16 cellular contexts compared by ENCODE assay signal in genomic region chr3:50249459-50249858, GRCh38. TPM values are rescaled to one million over a fixed set of nuclear protein-coding genes. Genes with fewer than 3 reads are reported as not detected.
DNase-seq lines count a peak whose midpoint lies in the region; ATAC-seq, FAIRE-seq and TF ChIP-seq lines count a peak whose summit lies in the region.
"Had no signal": no experiment of that assay in that cellular context is flagged by ENCODE, and none has a peak within 500 bp of the region (broad histone marks: within the 10 kb centered on the region; RNA-seq: fewer than 3 reads in every experiment).

No MANE protein-coding gene starts in this region.

- H3K9me3 Mint-ChIP-seq in astrocyte (ENCODE audit: unreplicated experiment), result no peaks in the 10 kb centered on the region

- H3K27me3 Mint-ChIP-seq in astrocyte (ENCODE audit: low read depth, unreplicated experiment), result no peaks in the 10 kb centered on the region

- no peak for DNase-seq in HCT116 (ENCODE audit: low read depth, low spot score)
- DNase-seq in astrocyte (ENCODE audit: low read depth), result no peak
- DNase-seq in left lung, result no peak
- DNase-seq in stomach, result no peak
- DNase-seq in HTR-8/SVneo (ENCODE audit: insufficient read length, low spot score), result no peak
- DNase-seq in HEK293T (ENCODE audit: extremely low spot score), result no peak
- DNase-seq: activated CD8-positive, alpha-beta memory T cell treated with anti-CD3 and anti-CD28 coated beads, Interleukin-2, amount 50 U/mL, for 4 hours; effector CD4-positive, alpha-beta T cell; head of caudate nucleus; NCI-H2081 treated with DMSO at 0.1 percent for 48 hours; NK-92 treated with Interleukin-12 subunit alpha and Interleukin-12 subunit beta, amount 100 ng/mL, for 24 hours; stimulated activated CD4-positive, alpha-beta T cell treated with anti-CD3 and anti-CD28 coated beads, Interleukin-4, amount 100 ng/mL, for 24 hours; stimulated activated naive CD4-positive, alpha-beta T cell treated with Interleukin-2 at 50 U/mL for 16 hours had no signal

- H3K36me3 ChIP-seq in HCT116 (ENCODE audit: control insufficient read depth in 1 of 2, insufficient read depth in 2 of 2, low read length in 2 of 2) (peaks cover 0 to 3% of the 10 kb centered on the region in 2 experiments; a peak in 2 of 4 replicates), astrocyte (ENCODE audit: insufficient read depth, low read length) (peaks cover 8% of the 10 kb centered on the region), left lung (peaks cover 0 to 58% of the 10 kb centered on the region in 2 donors), stomach (peaks cover 26 to 41% (median 30%) of the 10 kb centered on the region in 4 donors)

- H3K4me1 ChIP-seq in HCT116 (ENCODE audit: control insufficient read depth in 1 of 2, insufficient read depth in 2 of 2, low read length in 2 of 2) (peaks cover 36 to 92% of the 10 kb centered on the region in 2 experiments), astrocyte (ENCODE audit: insufficient read depth, low read length) (peaks cover 77% of the 10 kb centered on the region), left lung (peaks cover 49 to 100% of the 10 kb centered on the region in 2 donors), stomach (peaks cover 63 to 97% (median 81%) of the 10 kb centered on the region in 4 donors)

- peaks cover 75% of the 10 kb centered on the region for H3K79me2 ChIP-seq in HCT116 (ENCODE audit: insufficient read depth, low read length)
- peaks cover 92% of the 10 kb centered on the region for H3K79me2 ChIP-seq in astrocyte (ENCODE audit: insufficient read depth, low read length)

- intact Hi-C loops in HCT116 (cut with micrococcal nuclease) (no loop called here), left lung (cut with DNase I) (no loop called here), stomach (cut with DNase I; ENCODE audit: low total_unique reads) (no loop called here)

- no peaks in the 10 kb centered on the region for H3K9me2 ChIP-seq in HCT116 (ENCODE audit: insufficient read depth)

- H3K9me3 ChIP-seq in HCT116 (ENCODE audit: control insufficient read depth in 1 of 2, insufficient read depth in 1 of 2, low read depth in 1 of 2, low read length in 2 of 2) (no peaks in the 10 kb centered on the region), astrocyte (ENCODE audit: insufficient read depth, low read depth, low read length) (no peaks in the 10 kb centered on the region), left lung (no peaks in the 10 kb centered on the region), stomach (no peaks in the 10 kb centered on the region)

- TF ChIP-seq POLR2A in HCT116 (IDR thresholded peaks at IDR 0.05; ENCODE audit: borderline replicate concordance, extremely low read depth, insufficient read depth, insufficient read length), result no peak
- no peak for TF ChIP-seq POLR2A in stomach (IDR thresholded peaks at IDR 0.05)

- WGBS in stomach, 5 donors, result 87 to 94% (median 90%) methylated on average over 5 of the region's 5 CpGs

- ATAC-seq in HCT116, result no peak
- no peak for ATAC-seq in left lung
- ATAC-seq in GM18873 (IDR thresholded peaks at IDR 0.05; ENCODE audit: low FRiP score, unreplicated experiment), result no peak

- peak overlapping the region; percentile 20; the same call in 1 of the 2 replicates for H3K9ac ChIP-seq in HCT116 (ENCODE audit: low read length)
- H3K9ac ChIP-seq in astrocyte (ENCODE audit: low read length), result no peak overlapping the region
- H3K9ac ChIP-seq: parathyroid adenoma had no signal

- H3K27ac ChIP-seq in HCT116 (ENCODE audit: low read depth, low read length) (no peak overlapping the region), astrocyte (ENCODE audit: low read depth, low read length) (no peak overlapping the region), left lung (peak overlapping the region; percentile 85 to 98), stomach (peak overlapping the region; percentile 66 to 97 (median 90))
- H3K27ac ChIP-seq: VCaP had no signal

- H3K4me3 ChIP-seq in HCT116 (replicated peaks in 1 of 2; ENCODE audit: low read depth in 1 of 2, low read length in 2 of 2), result no peak overlapping the region
- H3K4me3 ChIP-seq in astrocyte (ENCODE audit: insufficient read depth, low read depth, low read length), result no peak overlapping the region
- no peak overlapping the region for H3K4me3 ChIP-seq in left lung
- H3K4me3 ChIP-seq in stomach, result no peak overlapping the region

- no TSS peak for BruUV-seq in HCT116 (replicated peaks; lab: Mats Ljungman, UMichigan)

- POLR2A ChIA-PET in HCT116 (lab: Charles Lee), result interaction anchor here (1.1 to 3.0 kb wide), 2 partner anchors 10 to 14 kb away, joined by 3 to 12 read pairs; partner anchors contain the start of gene GNAI2
- POLR2A ChIA-PET in HEK293T (lab: Yijun Ruan, JAX), result interaction anchor here (1.2 kb wide), 1 partner anchor 14 kb away, joined by 3 read pairs; the partner anchor contains the start of gene GNAI2

- H3K27me3 ChIP-seq in HCT116 (ENCODE audit: insufficient read depth, low read length), result no peaks in the 10 kb centered on the region
- no peaks in the 10 kb centered on the region for H3K27me3 ChIP-seq in astrocyte (ENCODE audit: insufficient read depth, low read length)
- no peaks in the 10 kb centered on the region for H3K27me3 ChIP-seq in left lung
- H3K27me3 ChIP-seq in stomach, result no peaks in the 10 kb centered on the region

- TF ChIP-seq CTCF in HCT116 (IDR thresholded peaks at IDR 0.05 in 2 of 3, conservative IDR thresholded peaks at IDR 0.05 in 1 of 3; ENCODE audit: borderline replicate concordance in 1 of 3, insufficient read depth in 1 of 3, low read depth in 2 of 3, low read length in 2 of 3), result no peak
- no peak for TF ChIP-seq CTCF in astrocyte (IDR thresholded peaks at IDR 0.05; ENCODE audit: insufficient read depth, low read depth, low read length)
- no peak for TF ChIP-seq CTCF in left lung (IDR thresholded peaks at IDR 0.05)
- TF ChIP-seq CTCF in stomach (IDR thresholded peaks at IDR 0.05), result no peak

- H3K4me2 ChIP-seq in HCT116 (ENCODE audit: low read length), result peak overlapping the region; percentile 93; the same call in 1 of the 2 replicates
- no peak overlapping the region for H3K4me2 ChIP-seq in astrocyte (ENCODE audit: low read length)

- FAIRE-seq in astrocyte (lab: Jason Lieb, UNC) (no peak), HTR-8/SVneo (lab: Jason Lieb, UNC) (no peak)

- RAD21 ChIA-PET in HCT116 (lab: Charles Lee; ENCODE audit: low non-redundant PET in 1 of 2, low total read pairs in 2 of 2, uncharacterized antibody in 2 of 2, unreplicated experiment in 2 of 2), result no interaction called here

- peaks cover 56% of the 10 kb centered on the region for H3K4me1 Mint-ChIP-seq in astrocyte (ENCODE audit: low read depth, unreplicated experiment)

- H3K27ac Mint-ChIP-seq in astrocyte (ENCODE audit: unreplicated experiment), result peak overlapping the region; percentile 75

- H4K20me1 ChIP-seq in HCT116 (ENCODE audit: insufficient read depth), result no peaks in the 10 kb centered on the region
- peaks cover 78% of the 10 kb centered on the region for H4K20me1 ChIP-seq in astrocyte (ENCODE audit: insufficient read depth, low read length)

- H3K36me3 Mint-ChIP-seq in astrocyte (ENCODE audit: low read depth, unreplicated experiment), result peaks cover 7% of the 10 kb centered on the region

- CTCF ChIA-PET in HCT116 (lab: Charles Lee), result interaction anchor here (4.7 kb wide), 1 partner anchor 10 kb away, joined by 46 read pairs; no protein-coding TSS in a partner anchor
- CTCF ChIA-PET in HEK293T (lab: Yijun Ruan, JAX), result interaction anchor here (0.9 kb wide), 1 partner anchor 17 kb away, joined by 4 read pairs; no protein-coding TSS in a partner anchor

- no peak for TF ChIP-seq RAD21 in HCT116 (IDR thresholded peaks at IDR 0.05; ENCODE audit: low read depth)

- no peak overlapping the region for H3K4me3 Mint-ChIP-seq in astrocyte (ENCODE audit: unreplicated experiment)

- H2AFZ ChIP-seq in HCT116 (ENCODE audit: low read depth, low read length, poor library complexity, severe bottlenecking), result no peak overlapping the region
- no peak overlapping the region for H2AFZ ChIP-seq in astrocyte (ENCODE audit: low read depth, low read length)
- H2AFZ ChIP-seq: parathyroid adenoma had no signal

- TF ChIP-seq EP300 in stomach (IDR thresholded peaks at IDR 0.05), result no peak

TF ChIP-seq in HEK293T, 16 proteins besides CTCF, POLR2A, EP300 and RAD21 (continues in another document):
- no peak for TF ChIP-seq ELF4 (IDR thresholded peaks at IDR 0.05)
- TF ChIP-seq HDGF (IDR thresholded peaks at IDR 0.05; ENCODE audit: borderline replicate concordance), result no peak
- TF ChIP-seq FOXM1 (IDR thresholded peaks at IDR 0.05; ENCODE audit: borderline replicate concordance), result no peak
- TF ChIP-seq FOXK2 (IDR thresholded peaks at IDR 0.05), result no peak
- no peak for TF ChIP-seq LEF1 (IDR thresholded peaks at IDR 0.05; ENCODE audit: borderline replicate concordance)
- no peak for TF ChIP-seq ARNT (IDR thresholded peaks at IDR 0.05)
- no peak for TF ChIP-seq TARDBP (IDR thresholded peaks at IDR 0.05)
- TF ChIP-seq CTBP1 (IDR thresholded peaks at IDR 0.05; ENCODE audit: borderline replicate concordance), result no peak
- no peak for TF ChIP-seq SP1 (IDR thresholded peaks at IDR 0.05)

RNA-seq across cellular contexts. Expression of gene GNAI2, which starts 13.5 kb away (rescaled TPM):
- 170 TPM for total RNA-seq in HCT116 (2021; ENCODE audit: unreplicated experiment)
- 214 and 262 TPM in 2 replicates for polyA plus RNA-seq in HCT116 (2012)
- total RNA-seq in astrocyte, result 380 and 381 TPM in 2 replicates
- 100 to 1,000 TPM; 266 to 381 TPM for total RNA-seq in left lung
- 100 to 1,000 TPM in 2 of 5 donors, 10 to 100 TPM in 3; 73.7 to 211 (median 98.5) TPM for total RNA-seq in stomach
- 10 to 100 TPM; 61.1 to 73.5 (median 68.3) TPM for polyA plus RNA-seq in stomach

RNA-seq across cellular contexts. Expression of gene SEMA3B, which starts 19.5 kb away (rescaled TPM):
- total RNA-seq in HCT116 (2021; ENCODE audit: unreplicated experiment) (46.2 TPM), astrocyte (4.9 and 5.9 TPM in 2 replicates), left lung (10 to 100 TPM; 56.8 to 92.7 TPM), stomach (100 to 1,000 TPM in 4 of 5 donors, 10 to 100 TPM in 1; 53.6 to 310 (median 129) TPM)
- polyA plus RNA-seq in HCT116 (2012), result 51.1 and 79.0 TPM in 2 replicates
- 10 to 100 TPM; 40.1 to 79.9 (median 42.0) TPM for polyA plus RNA-seq in stomach

RNA-seq across cellular contexts. Expression of gene LSMEM2, which starts 29.4 kb away (rescaled TPM):
- total RNA-seq in HCT116 (2021; ENCODE audit: unreplicated experiment), result not detected
- 0.18 and 0.41 TPM in 2 replicates for polyA plus RNA-seq in HCT116 (2012)
- 0.30 TPM in 1 of 2 replicates, not detected in the other for total RNA-seq in astrocyte
- total RNA-seq in left lung, result under 1 TPM in 1 of 2 donors, not detected in 1; 0.24 TPM
- total RNA-seq in stomach, result not detected
- polyA plus RNA-seq in stomach, result under 1 TPM in 2 of 3 donors, not detected in 1; 0.31 to 0.58 TPM

RNA-seq across cellular contexts. Expression of gene IFRD2, which starts 42.8 kb away (rescaled TPM):
- total RNA-seq in HCT116 (2021; ENCODE audit: unreplicated experiment), result 146 TPM
- polyA plus RNA-seq in HCT116 (2012), result 101 and 103 TPM in 2 replicates
- total RNA-seq in astrocyte, result 59.2 and 66.8 TPM in 2 replicates
- 100 to 1,000 TPM in 1 of 2 donors, 10 to 100 TPM in 1; 55.0 to 104 TPM for total RNA-seq in left lung
- 100 to 1,000 TPM in 3 of 5 donors, 10 to 100 TPM in 2; 69.9 to 254 (median 193) TPM for total RNA-seq in stomach
- polyA plus RNA-seq in stomach, result 100 to 1,000 TPM in 2 of 3 donors, 10 to 100 TPM in 1; 98.1 to 118 (median 108) TPM

RNA-seq across cellular contexts. Expression of gene SLC38A3, which starts 44.4 kb away (rescaled TPM):
- 3.1 TPM for total RNA-seq in HCT116 (2021; ENCODE audit: unreplicated experiment)
- polyA plus RNA-seq in HCT116 (2012), result 4.3 and 4.6 TPM in 2 replicates
- total RNA-seq in astrocyte, result 0.68 and 1.9 TPM in 2 replicates
- total RNA-seq in left lung, result under 1 TPM in 1 of 2 donors, not detected in 1; 0.23 TPM
- 1 to 10 TPM in 1 of 5 donors, not detected in 4; 3.1 TPM for total RNA-seq in stomach
- polyA plus RNA-seq in stomach, result 1 to 10 TPM in 1 of 3 donors, under 1 TPM in 2; 0.15 to 1.1 (median 0.93) TPM

Comparison
In these comparisons a context has a peak if more than half of its experiments do, and no peak if none do; other contexts are left out.
1. H3K27ac ChIP-seq: peak in left lung (2 of 2) and stomach (5 of 5); none in HCT116 (single experiment) and astrocyte (single experiment).